Comparison of ENCODE assay signal across 28 cellular contexts in the genomic region with DNA sequence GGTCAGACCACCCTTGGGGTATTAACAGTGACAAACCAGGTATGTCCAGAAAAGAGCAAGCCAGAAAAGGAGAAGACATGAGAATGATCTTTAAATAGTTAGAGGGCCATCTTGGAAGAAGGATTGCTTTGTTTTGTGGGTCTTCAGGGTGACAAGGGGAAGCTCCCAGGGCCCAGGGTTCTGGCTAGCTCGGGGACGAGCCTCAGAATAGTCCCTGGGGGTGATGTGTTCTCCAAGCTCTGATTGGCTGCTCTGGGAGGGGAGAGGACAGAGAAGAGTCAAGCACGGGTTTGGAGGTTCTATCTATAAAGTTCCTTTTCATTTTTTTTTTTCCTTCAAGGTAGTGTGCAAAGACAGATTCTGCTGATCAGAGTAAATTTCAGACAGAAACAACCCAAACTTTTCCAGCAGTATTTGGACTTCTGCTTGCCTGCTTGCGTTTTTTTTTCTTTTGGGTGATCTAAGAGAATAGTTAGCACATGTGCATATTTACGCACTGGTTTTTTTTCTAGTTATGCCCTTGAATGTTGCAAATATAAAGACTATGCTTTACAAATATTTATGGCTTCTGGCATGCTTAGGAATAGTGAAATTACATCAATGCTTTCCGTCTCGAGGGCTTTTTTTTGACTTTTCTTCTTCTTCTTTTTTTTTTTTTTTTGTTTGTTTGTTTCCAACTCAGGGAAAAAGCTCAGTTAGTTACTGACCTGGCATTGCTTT. TPM values are rescaled to one million over a fixed set of nuclear protein-coding genes. Genes with fewer than 3 reads are reported as not detected.
DNase-seq lines count a peak whose midpoint lies in the region; ATAC-seq and TF ChIP-seq lines count a peak whose summit lies in the region.
"Had no signal": no experiment of that assay in that cellular context is flagged by ENCODE, and none has a peak within 500 bp of the region (broad histone marks: within the 10 kb centered on the region; RNA-seq: fewer than 3 reads in every experiment).

No MANE protein-coding gene starts in this region.

- peaks cover 64% of the 10 kb centered on the region for H3K4me1 ChIP-seq in HUES64 (ENCODE audit: insufficient read depth, low read length)
- peaks cover 38% of the 10 kb centered on the region for H3K4me1 ChIP-seq in ectodermal cell (ENCODE audit: control insufficient read depth, insufficient read depth, low read length)
- H3K4me1 ChIP-seq in CD4-positive, alpha-beta memory T cell (ENCODE audit: insufficient read depth, low read length): no peaks in the 10 kb centered on the region

- intact Hi-C loops in CD4-positive, alpha-beta memory T cell (cut with micrococcal nuclease): no loop called here

- no peak overlapping the region for H3K4me3 Mint-ChIP-seq in mesothelial cell of epicardium
- H3K4me3 Mint-ChIP-seq in CD4-positive, alpha-beta memory T cell: no peak overlapping the region
- H3K4me3 Mint-ChIP-seq in activated T-cell treated with anti-CD3 and anti-CD28 coated beads, Interleukin-2, amount 50 U/mL, for 4 hours: no peak overlapping the region
- H3K4me3 Mint-ChIP-seq: activated B cell treated with CpG ODN at 0.5 μM for 24 hours; activated CD4-positive, alpha-beta T cell treated with anti-CD3 and anti-CD28 coated beads, Interleukin-2, amount 10 ng/mL, durations not matched to agents 7 days and 5 days; activated naive CD8-positive, alpha-beta T cell treated with anti-CD3 and anti-CD28 coated beads, Interleukin-2, amount 10 ng/mL, durations not matched to agents 7 days and 5 days; activated T-cell treated with anti-CD3 and anti-CD28 coated beads, Interleukin-2, amount 50 U/mL, for 24 hours; CD14-positive monocyte; natural killer cell treated with Interleukin-12 subunit alpha and Interleukin-12 subunit beta and Interleukin-15 and Interleukin-18, amount 100 ng/mL, for 72 hours; stimulated activated naive CD8-positive, alpha-beta T cell treated with anti-CD3 and anti-CD28 coated beads, Interleukin-15, amount 100 ng/mL, for 72 hours had no signal

- DNase-seq in mesothelial cell of epicardium (ENCODE audit: low spot score in 2 of 2, unreplicated experiment in 2 of 2) (no peak), DMS79 (lab: John Stamatoyannopoulos, UW) (no peak)
- no peak for DNase-seq in CD4-positive, alpha-beta memory T cell
- DNase-seq in effector CD4-positive, alpha-beta T cell: no peak
- no peak for DNase-seq in activated T-cell treated with anti-CD3 and anti-CD28 coated beads, Interleukin-2, amount 50 U/mL, for 4 hours
- DNase-seq: activated B cell treated with CpG ODN at 0.5 μM for 24 hours; activated CD4-positive, alpha-beta T cell treated with anti-CD3 and anti-CD28 coated beads, Interleukin-2, amount 10 ng/mL, durations not matched to agents 7 days and 5 days; activated gamma-delta T cell treated with Interleukin-2 at 50 U/mL for 16 hours; activated naive CD8-positive, alpha-beta T cell treated with anti-CD3 and anti-CD28 coated beads, Interleukin-2, amount 10 ng/mL, durations not matched to agents 7 days and 5 days; activated T-cell treated with anti-CD3 and anti-CD28 coated beads, Interleukin-2, amount 50 U/mL, for 24 hours; caudate nucleus; DMS79 treated with DMSO at 0.1 percent for 48 hours; GF-D8; GOT3; lower lobe of right lung; MM.1S; mucosa of descending colon; NCI-H1105 treated with DMSO at 0.1 percent for 48 hours; NCI-H1930; NCI-H526; stimulated activated CD4-positive, alpha-beta T cell treated with anti-CD3 and anti-CD28 coated beads, Interleukin-2, amount 100 ng/mL, for 24 hours; stimulated activated naive CD8-positive, alpha-beta T cell treated with anti-CD3 and anti-CD28 coated beads, Interleukin-15, amount 100 ng/mL, for 72 hours; T-helper 1 cell had no signal

- no peak overlapping the region for H3K4me3 ChIP-seq in HUES64 (ENCODE audit: low read length)
- H3K4me3 ChIP-seq in ectodermal cell (ENCODE audit: insufficient read depth, low read depth, low read length): no peak overlapping the region
- no peak overlapping the region for H3K4me3 ChIP-seq in CD4-positive, alpha-beta memory T cell (ENCODE audit: low read length in 2 of 2)
- H3K4me3 ChIP-seq: lower lobe of right lung, mucosa of descending colon had no signal

- TF ChIP-seq CTCF in mesothelial cell of epicardium (IDR thresholded peaks at IDR 0.05; ENCODE audit: unreplicated experiment): no peak

- 72% methylated on average over 7 of the region's 7 CpGs for WGBS in HUES64
- WGBS in ectodermal cell, 2 experiments: 62 to 63% methylated on average over 7 of the region's 7 CpGs

- H3K36me3 Mint-ChIP-seq in mesothelial cell of epicardium: peaks cover 5% of the 10 kb centered on the region
- no peaks in the 10 kb centered on the region for H3K36me3 Mint-ChIP-seq in CD4-positive, alpha-beta memory T cell
- no peaks in the 10 kb centered on the region for H3K36me3 Mint-ChIP-seq in activated T-cell treated with anti-CD3 and anti-CD28 coated beads, Interleukin-2, amount 50 U/mL, for 4 hours (ENCODE audit: insufficient read depth)
- H3K36me3 Mint-ChIP-seq: activated naive CD8-positive, alpha-beta T cell treated with anti-CD3 and anti-CD28 coated beads, Interleukin-2, amount 10 ng/mL, durations not matched to agents 7 days and 5 days; CD14-positive monocyte; natural killer cell treated with Interleukin-12 subunit alpha and Interleukin-12 subunit beta and Interleukin-15 and Interleukin-18, amount 100 ng/mL, for 72 hours had no signal

- ATAC-seq in activated T-cell treated with anti-CD3 and anti-CD28 coated beads, Interleukin-2, amount 50 U/mL, for 4 hours: no peak
- ATAC-seq: esophagus mucosa; lower lobe of right lung; mucosa of descending colon; natural killer cell treated with Interleukin-12 subunit alpha and Interleukin-12 subunit beta and Interleukin-15 and Interleukin-18, amount 100 ng/mL, for 72 hours; stimulated activated naive CD8-positive, alpha-beta T cell treated with anti-CD3 and anti-CD28 coated beads, Interleukin-15, amount 100 ng/mL, for 72 hours had no signal

- CTCF ChIA-PET in CD4-positive, alpha-beta memory T cell (lab: Charles Lee; ENCODE audit: partially characterized antibody): no interaction called here

- peak overlapping the region; percentile 62 for H3K27ac Mint-ChIP-seq in mesothelial cell of epicardium
- H3K27ac Mint-ChIP-seq in CD4-positive, alpha-beta memory T cell: no peak overlapping the region
- H3K27ac Mint-ChIP-seq: activated B cell treated with CpG ODN at 0.5 μM for 24 hours; activated CD4-positive, alpha-beta T cell treated with anti-CD3 and anti-CD28 coated beads, Interleukin-2, amount 10 ng/mL, durations not matched to agents 7 days and 5 days; activated naive CD8-positive, alpha-beta T cell treated with anti-CD3 and anti-CD28 coated beads, Interleukin-2, amount 10 ng/mL, durations not matched to agents 7 days and 5 days; activated T-cell treated with anti-CD3 and anti-CD28 coated beads, Interleukin-2, amount 50 U/mL, for 24 hours; CD14-positive monocyte; natural killer cell treated with Interleukin-12 subunit alpha and Interleukin-12 subunit beta and Interleukin-15 and Interleukin-18, amount 100 ng/mL, for 72 hours had no signal

- H3K36me3 ChIP-seq in HUES64 (ENCODE audit: insufficient read depth, low read length) (no peaks in the 10 kb centered on the region), ectodermal cell (ENCODE audit: control insufficient read depth, insufficient read depth, low read length) (no peaks in the 10 kb centered on the region)
- H3K36me3 ChIP-seq in CD4-positive, alpha-beta memory T cell (ENCODE audit: insufficient read depth, low read length): no peaks in the 10 kb centered on the region
- H3K36me3 ChIP-seq: lower lobe of right lung had no signal

- no peaks in the 10 kb centered on the region for H3K27me3 Mint-ChIP-seq in mesothelial cell of epicardium (ENCODE audit: low read depth)
- H3K27me3 Mint-ChIP-seq in CD4-positive, alpha-beta memory T cell: peaks cover 4 to 11% of the 10 kb centered on the region in 2 donors
- peaks cover 4% of the 10 kb centered on the region for H3K27me3 Mint-ChIP-seq in activated T-cell treated with anti-CD3 and anti-CD28 coated beads, Interleukin-2, amount 50 U/mL, for 4 hours (ENCODE audit: low read depth)
- H3K27me3 Mint-ChIP-seq: activated B cell treated with CpG ODN at 0.5 μM for 24 hours had no signal

- POLR2A ChIA-PET in CD4-positive, alpha-beta memory T cell (lab: Charles Lee; ENCODE audit: partially characterized antibody): no interaction called here

- H3K27ac ChIP-seq in HUES64 (ENCODE audit: low read depth, low read length) (peak overlapping the region; percentile 1; the same call in 1 of the 2 replicates), ectodermal cell (ENCODE audit: insufficient read depth, low read depth, low read length, poor library complexity, severe bottlenecking) (peak overlapping the region; percentile 9)
- no peak overlapping the region for H3K27ac ChIP-seq in CD4-positive, alpha-beta memory T cell (ENCODE audit: low read depth, low read length)
- H3K27ac ChIP-seq: lower lobe of right lung had no signal

- no peaks in the 10 kb centered on the region for H3K27me3 ChIP-seq in HUES64 (ENCODE audit: insufficient read depth, low read length)
- H3K27me3 ChIP-seq in ectodermal cell (ENCODE audit: control insufficient read depth, insufficient read depth, low read length, poor library complexity, severe bottlenecking): no peaks in the 10 kb centered on the region
- H3K27me3 ChIP-seq in CD4-positive, alpha-beta memory T cell (ENCODE audit: insufficient read depth, low read length): no peaks in the 10 kb centered on the region

- H3K9me3 ChIP-seq in HUES64 (ENCODE audit: insufficient read depth, low read depth, low read length) (no peaks in the 10 kb centered on the region), ectodermal cell (ENCODE audit: control insufficient read depth, low read length) (no peaks in the 10 kb centered on the region)
- no peaks in the 10 kb centered on the region for H3K9me3 ChIP-seq in CD4-positive, alpha-beta memory T cell (ENCODE audit: control insufficient read depth in 1 of 2, low read length in 2 of 2)
- H3K9me3 ChIP-seq: lower lobe of right lung, mucosa of descending colon had no signal

- H3K9me3 Mint-ChIP-seq in mesothelial cell of epicardium: no peaks in the 10 kb centered on the region
- no peaks in the 10 kb centered on the region for H3K9me3 Mint-ChIP-seq in CD4-positive, alpha-beta memory T cell
- H3K9me3 Mint-ChIP-seq in activated T-cell treated with anti-CD3 and anti-CD28 coated beads, Interleukin-2, amount 50 U/mL, for 4 hours: no peaks in the 10 kb centered on the region
- H3K9me3 Mint-ChIP-seq: activated B cell treated with CpG ODN at 0.5 μM for 24 hours; activated CD4-positive, alpha-beta T cell treated with anti-CD3 and anti-CD28 coated beads, Interleukin-2, amount 10 ng/mL, durations not matched to agents 7 days and 5 days; activated naive CD8-positive, alpha-beta T cell treated with anti-CD3 and anti-CD28 coated beads, Interleukin-2, amount 10 ng/mL, durations not matched to agents 7 days and 5 days; activated T-cell treated with anti-CD3 and anti-CD28 coated beads, Interleukin-2, amount 50 U/mL, for 24 hours; natural killer cell treated with Interleukin-12 subunit alpha and Interleukin-12 subunit beta and Interleukin-15 and Interleukin-18, amount 100 ng/mL, for 72 hours; stimulated activated naive CD8-positive, alpha-beta T cell treated with anti-CD3 and anti-CD28 coated beads, Interleukin-15, amount 100 ng/mL, for 72 hours had no signal

- peaks cover 53% of the 10 kb centered on the region for H3K4me1 Mint-ChIP-seq in mesothelial cell of epicardium
- no peaks in the 10 kb centered on the region for H3K4me1 Mint-ChIP-seq in CD4-positive, alpha-beta memory T cell
- H3K4me1 Mint-ChIP-seq in activated T-cell treated with anti-CD3 and anti-CD28 coated beads, Interleukin-2, amount 50 U/mL, for 4 hours (ENCODE audit: low read depth): no peaks in the 10 kb centered on the region
- H3K4me1 Mint-ChIP-seq: activated CD4-positive, alpha-beta T cell treated with anti-CD3 and anti-CD28 coated beads, Interleukin-2, amount 10 ng/mL, durations not matched to agents 7 days and 5 days; activated naive CD8-positive, alpha-beta T cell treated with anti-CD3 and anti-CD28 coated beads, Interleukin-2, amount 10 ng/mL, durations not matched to agents 7 days and 5 days; stimulated activated naive CD8-positive, alpha-beta T cell treated with anti-CD3 and anti-CD28 coated beads, Interleukin-15, amount 100 ng/mL, for 72 hours had no signal

- no peak overlapping the region for H3K9ac ChIP-seq in HUES64 (ENCODE audit: low read depth, low read length)

RNA-seq across cellular contexts. Expression of a gene that starts 59.7 kb away (rescaled TPM):
- polyA plus RNA-seq in HUES64 (2013, experiment 1 of 2): 48.4 TPM
- 42.9 TPM for polyA plus RNA-seq in HUES64 (2013, experiment 2 of 2)
- 84.0 TPM for polyA plus RNA-seq in ectodermal cell (2013, experiment 1 of 4)
- 100 TPM for polyA plus RNA-seq in ectodermal cell (2013, experiment 2 of 4)
- polyA plus RNA-seq in ectodermal cell (2013, experiment 3 of 4): 62.0 TPM
- polyA plus RNA-seq in ectodermal cell (2013, experiment 4 of 4): 71.9 TPM
- total RNA-seq in mesothelial cell of epicardium: 76.0 to 89.9 TPM (median 81.4 TPM) in 3 replicates
- not detected for total RNA-seq in CD4-positive, alpha-beta memory T cell
- not detected for polyA plus RNA-seq in CD4-positive, alpha-beta memory T cell
- total RNA-seq in activated T-cell treated with anti-CD3 and anti-CD28 coated beads, Interleukin-2, amount 50 U/mL, for 4 hours: under 1 TPM; 0.08 to 0.38 (median 0.18) TPM
- total RNA-seq: activated CD4-positive, alpha-beta T cell treated with anti-CD3 and anti-CD28 coated beads, Interleukin-2, amount 10 ng/mL, durations not matched to agents 7 days and 5 days; activated naive CD8-positive, alpha-beta T cell treated with anti-CD3 and anti-CD28 coated beads, Interleukin-2, amount 10 ng/mL, durations not matched to agents 7 days and 5 days had no signal
- polyA plus RNA-seq: CD14-positive monocyte had no signal

Comparison
In these comparisons a context has a peak if more than half of its experiments do, and no peak if none do; other contexts are left out.
1. RNA of a gene that starts 59.7 kb away (total RNA-seq): 76.0 to 89.9 TPM in mesothelial cell of epicardium; 0.08 to 0.38 TPM in activated T-cell treated with anti-CD3 and anti-CD28 coated beads, Interleukin-2, amount 50 U/mL, for 4 hours and not detected in CD4-positive, alpha-beta memory T cell; every median in the first group is over 10 times any median in the second.